Comparison of ENCODE assay signal across 20 cellular contexts in the genomic region with DNA sequence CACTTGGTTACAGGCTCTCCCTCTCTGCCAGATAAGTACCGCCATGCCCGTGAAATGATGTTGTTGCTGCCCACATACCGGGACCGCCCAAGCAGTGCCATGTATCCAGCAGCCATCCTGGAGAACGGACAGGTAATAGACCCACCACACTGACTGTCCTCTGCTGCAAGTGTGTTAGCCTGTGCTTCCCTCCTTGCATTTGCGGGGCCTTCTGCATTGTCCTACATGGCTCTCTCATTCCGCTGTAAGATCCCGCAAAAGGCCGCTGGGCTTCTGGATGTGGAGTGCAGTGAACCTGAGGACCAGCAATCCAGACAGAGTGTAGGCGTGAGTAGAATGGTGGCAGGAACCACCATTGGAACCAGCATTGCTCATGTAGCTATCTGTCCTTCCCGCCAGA. TPM values are rescaled to one million over a fixed set of nuclear protein-coding genes. Genes with fewer than 3 reads are reported as not detected.
DNase-seq lines count a peak whose midpoint lies in the region; ATAC-seq, FAIRE-seq and TF ChIP-seq lines count a peak whose summit lies in the region.
"Had no signal": no experiment of that assay in that cellular context is flagged by ENCODE, and none has a peak within 500 bp of the region (broad histone marks: within the 10 kb centered on the region; RNA-seq: fewer than 3 reads in every experiment).

No MANE protein-coding gene starts in this region.

- H3K4me1 Mint-ChIP-seq in activated naive CD8-positive, alpha-beta T cell treated with anti-CD3 and anti-CD28 coated beads, Interleukin-2, amount 10 ng/mL, durations not matched to agents 7 days and 5 days, result peaks cover 8% of the 10 kb centered on the region
- peaks cover 11% of the 10 kb centered on the region for H3K4me1 Mint-ChIP-seq in activated naive CD8-positive, alpha-beta T cell treated with anti-CD3 and anti-CD28 coated beads for 36 hours

- H3K27ac ChIP-seq in osteoblast (ENCODE audit: low read depth, low read length) (no peak overlapping the region), body of pancreas (no peak overlapping the region)

- H3K27ac Mint-ChIP-seq in activated naive CD8-positive, alpha-beta T cell treated with anti-CD3 and anti-CD28 coated beads, Interleukin-2, amount 10 ng/mL, durations not matched to agents 7 days and 5 days, result no peak overlapping the region
- no peak overlapping the region for H3K27ac Mint-ChIP-seq in activated naive CD8-positive, alpha-beta T cell treated with anti-CD3 and anti-CD28 coated beads for 36 hours
- H3K27ac Mint-ChIP-seq: CD4-positive, alpha-beta T cell; H9; IgD-negative memory B cell had no signal

- no peaks in the 10 kb centered on the region for H4K20me1 ChIP-seq in osteoblast (ENCODE audit: insufficient read depth, low read length)

- H3K4me1 ChIP-seq in osteoblast (ENCODE audit: insufficient read depth, low read length) (no peaks in the 10 kb centered on the region), body of pancreas (no peaks in the 10 kb centered on the region)
- H3K4me1 ChIP-seq: BE2C, Caco-2 had no signal

- DNase-seq in activated naive CD8-positive, alpha-beta T cell treated with anti-CD3 and anti-CD28 coated beads, Interleukin-2, amount 10 ng/mL, durations not matched to agents 7 days and 5 days, result peak; percentile 21
- no peak for DNase-seq in activated naive CD8-positive, alpha-beta T cell treated with anti-CD3 and anti-CD28 coated beads for 36 hours
- DNase-seq in bronchial epithelial cell (ENCODE audit: low read depth), result no peak
- DNase-seq in osteoblast (ENCODE audit: insufficient read length, low spot score, missing footprints), result peak; percentile 15
- no peak for DNase-seq in body of pancreas
- DNase-seq in cardiac septum (ENCODE audit: low spot score), result no peak
- no peak for DNase-seq in nucleus accumbens (lab: John Stamatoyannopoulos, UW)
- DNase-seq: ACHN; BE2C; CD4-positive, alpha-beta T cell; H9 had no signal

- 86 to 94% methylated on average over 11 of the region's 11 CpGs for WGBS in body of pancreas, 2 donors

- POLR2A ChIA-PET in activated naive CD8-positive, alpha-beta T cell treated with anti-CD3 and anti-CD28 coated beads, Interleukin-2, amount 10 ng/mL, durations not matched to agents 7 days and 5 days (lab: Charles Lee), result no interaction called here

- H3K36me3 Mint-ChIP-seq in activated naive CD8-positive, alpha-beta T cell treated with anti-CD3 and anti-CD28 coated beads, Interleukin-2, amount 10 ng/mL, durations not matched to agents 7 days and 5 days, result no peaks in the 10 kb centered on the region
- no peaks in the 10 kb centered on the region for H3K36me3 Mint-ChIP-seq in activated naive CD8-positive, alpha-beta T cell treated with anti-CD3 and anti-CD28 coated beads for 36 hours

- H3K4me2 ChIP-seq in osteoblast (ENCODE audit: insufficient read depth, low read length), result no peak overlapping the region

- peak; percentile 89 for FAIRE-seq in bronchial epithelial cell (lab: Jason Lieb, UNC)
- FAIRE-seq: A204.1, D721Med, G401.6, GM12891, GM19239, H1, HTR-8/SVneo had no signal

- peaks cover 3% of the 10 kb centered on the region for H3K27me3 Mint-ChIP-seq in activated naive CD8-positive, alpha-beta T cell treated with anti-CD3 and anti-CD28 coated beads, Interleukin-2, amount 10 ng/mL, durations not matched to agents 7 days and 5 days
- no peaks in the 10 kb centered on the region for H3K27me3 Mint-ChIP-seq in activated naive CD8-positive, alpha-beta T cell treated with anti-CD3 and anti-CD28 coated beads for 36 hours
- H3K27me3 Mint-ChIP-seq: CD4-positive, alpha-beta T cell had no signal

- H3K4me3 ChIP-seq in bronchial epithelial cell (ENCODE audit: low read depth, low read length) (no peak overlapping the region), osteoblast (ENCODE audit: insufficient read depth, low read length) (no peak overlapping the region), body of pancreas (no peak overlapping the region)

- no peaks in the 10 kb centered on the region for H3K79me2 ChIP-seq in osteoblast (ENCODE audit: insufficient read depth, low read length)

- no peak for TF ChIP-seq POLR2A in body of pancreas (IDR thresholded peaks at IDR 0.05)

- TF ChIP-seq CTCF in bronchial epithelial cell (IDR thresholded peaks at IDR 0.05; ENCODE audit: insufficient read depth, low read length, severe bottlenecking) (no peak), osteoblast (IDR thresholded peaks at IDR 0.05; ENCODE audit: extremely low read depth, low read depth, low read length) (no peak), body of pancreas (IDR thresholded peaks at IDR 0.05) (no peak)

- ATAC-seq in activated naive CD8-positive, alpha-beta T cell treated with anti-CD3 and anti-CD28 coated beads, Interleukin-2, amount 10 ng/mL, durations not matched to agents 7 days and 5 days (ENCODE audit: low read depth), result no peak
- ATAC-seq in body of pancreas, result no peak

- H3K36me3 ChIP-seq in bronchial epithelial cell (ENCODE audit: control insufficient read depth, insufficient read depth, low read length) (no peaks in the 10 kb centered on the region), osteoblast (ENCODE audit: insufficient read depth, low read length) (no peaks in the 10 kb centered on the region), body of pancreas (replicated peaks in 1 of 2; ENCODE audit: insufficient read depth in 1 of 2, low read depth in 2 of 2) (no peaks in the 10 kb centered on the region)
- H3K36me3 ChIP-seq: BE2C had no signal

- no peak overlapping the region for H2AFZ ChIP-seq in osteoblast (ENCODE audit: low read length)

- H3K9me3 Mint-ChIP-seq in activated naive CD8-positive, alpha-beta T cell treated with anti-CD3 and anti-CD28 coated beads, Interleukin-2, amount 10 ng/mL, durations not matched to agents 7 days and 5 days, result no peaks in the 10 kb centered on the region
- H3K9me3 Mint-ChIP-seq in activated naive CD8-positive, alpha-beta T cell treated with anti-CD3 and anti-CD28 coated beads for 36 hours, result no peaks in the 10 kb centered on the region
- H3K9me3 Mint-ChIP-seq: CD4-positive, alpha-beta T cell; H9; IgD-negative memory B cell had no signal

- no peak overlapping the region for H3K4me3 Mint-ChIP-seq in activated naive CD8-positive, alpha-beta T cell treated with anti-CD3 and anti-CD28 coated beads, Interleukin-2, amount 10 ng/mL, durations not matched to agents 7 days and 5 days
- H3K4me3 Mint-ChIP-seq in activated naive CD8-positive, alpha-beta T cell treated with anti-CD3 and anti-CD28 coated beads for 36 hours, result no peak overlapping the region
- H3K4me3 Mint-ChIP-seq: CD4-positive, alpha-beta T cell; H9 had no signal

- H3K9me3 ChIP-seq in osteoblast (ENCODE audit: low read depth, low read length) (no peaks in the 10 kb centered on the region), body of pancreas (no peaks in the 10 kb centered on the region)
- H3K9me3 ChIP-seq: BE2C, Caco-2 had no signal

- intact Hi-C loops in body of pancreas (cut with DNase I), result loop anchor here (10.0 kb wide), 1 partner anchor 740 kb away; no protein-coding TSS in a partner anchor
- intact Hi-C loops in cardiac septum (cut with DNase I), result loop anchor here (5.0 to 10.0 kb wide), 3 partner anchors 277 to 802 kb away; no protein-coding TSS in a partner anchor

- H3K27me3 ChIP-seq in bronchial epithelial cell (ENCODE audit: control insufficient read depth, insufficient read depth, low read length) (no peaks in the 10 kb centered on the region), osteoblast (ENCODE audit: insufficient read depth, low read length) (no peaks in the 10 kb centered on the region), body of pancreas (no peaks in the 10 kb centered on the region)
- H3K27me3 ChIP-seq: BE2C had no signal

RNA-seq across cellular contexts. Expression of a gene that starts 10.6 kb away (rescaled TPM):
- total RNA-seq in activated naive CD8-positive, alpha-beta T cell treated with anti-CD3 and anti-CD28 coated beads, Interleukin-2, amount 10 ng/mL, durations not matched to agents 7 days and 5 days, result 10 to 100 TPM; 86.2 to 88.2 TPM
- 100 to 1,000 TPM; 157 to 159 TPM for total RNA-seq in activated naive CD8-positive, alpha-beta T cell treated with anti-CD3 and anti-CD28 coated beads for 36 hours
- 248 and 315 TPM in 2 replicates for total RNA-seq in bronchial epithelial cell
- total RNA-seq in osteoblast, result 37.3 and 40.4 TPM in 2 replicates
- total RNA-seq in body of pancreas, result 10 to 100 TPM; 25.4 to 35.6 TPM
- total RNA-seq in cardiac septum, result 77.6 TPM

RNA-seq across cellular contexts. Expression of a gene that starts 16.6 kb away (rescaled TPM):
- total RNA-seq in activated naive CD8-positive, alpha-beta T cell treated with anti-CD3 and anti-CD28 coated beads, Interleukin-2, amount 10 ng/mL, durations not matched to agents 7 days and 5 days, result 10 to 100 TPM; 30.5 to 32.6 TPM
- total RNA-seq in activated naive CD8-positive, alpha-beta T cell treated with anti-CD3 and anti-CD28 coated beads for 36 hours, result 10 to 100 TPM; 34.5 to 35.6 TPM
- 30.5 and 36.1 TPM in 2 replicates for total RNA-seq in bronchial epithelial cell
- 42.4 and 48.9 TPM in 2 replicates for total RNA-seq in osteoblast
- total RNA-seq in body of pancreas, result 10 to 100 TPM; 21.1 to 22.8 TPM
- 18.1 TPM for total RNA-seq in cardiac septum

Comparison
In these comparisons a context has a peak if more than half of its experiments do, and no peak if none do; other contexts are left out.
1. DNase-seq: peak in activated naive CD8-positive, alpha-beta T cell treated with anti-CD3 and anti-CD28 coated beads, Interleukin-2, amount 10 ng/mL, durations not matched to agents 7 days and 5 days (single experiment) and osteoblast (single experiment); none in activated naive CD8-positive, alpha-beta T cell treated with anti-CD3 and anti-CD28 coated beads for 36 hours (single experiment), bronchial epithelial cell (single experiment), body of pancreas (0 of 4), cardiac septum (single experiment) and nucleus accumbens (0 of 56).